1 cellular context compared by ENCODE assay signal in the genomic region with DNA sequence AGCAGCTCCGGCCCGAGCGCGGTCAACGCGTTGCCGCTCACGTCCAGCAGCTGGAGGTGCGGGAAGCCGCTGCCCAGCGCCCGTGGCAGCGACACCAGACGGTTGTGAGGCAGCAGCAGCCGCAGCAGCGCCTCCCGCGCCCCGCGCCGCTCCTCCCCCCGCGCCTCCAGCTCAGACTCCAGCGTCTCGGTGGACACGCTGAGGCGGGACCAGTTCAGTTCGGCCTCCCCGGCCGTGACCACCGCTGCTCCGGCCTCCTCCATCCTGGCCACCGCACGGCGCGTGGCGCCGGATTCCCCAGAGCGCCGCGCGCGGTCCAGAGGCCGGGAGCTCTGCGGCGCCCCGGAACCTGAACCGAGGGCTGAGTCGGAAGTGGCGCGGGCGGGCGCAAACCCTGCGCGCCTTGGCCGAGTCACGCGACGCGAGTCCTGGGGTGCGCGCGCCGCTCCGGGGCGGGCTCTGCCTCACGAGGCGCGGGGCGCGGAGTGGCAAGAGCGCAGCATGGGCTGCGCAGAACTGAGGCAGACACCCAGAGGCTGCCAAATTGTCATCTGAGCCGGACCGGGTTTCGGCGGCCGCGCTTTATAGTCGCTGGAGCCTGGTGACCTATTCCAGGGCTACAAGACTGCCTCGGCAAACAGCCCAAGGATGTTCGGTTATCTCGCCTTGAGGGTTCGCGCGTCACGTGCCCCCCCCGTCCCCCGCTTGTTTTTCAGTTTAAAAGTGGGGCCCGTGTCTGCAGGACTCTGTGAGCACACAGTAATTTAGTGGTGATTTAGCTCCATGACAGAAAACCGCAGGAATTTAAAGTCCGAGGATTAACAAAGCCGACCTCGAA.
TF ChIP-seq lines count a peak whose summit lies in the region.

A gene (minus strand): TSS at position 374 of the 838 bp plus-strand sequence. CDS start 111 bp downstream, at position 263.

TF ChIP-seq in SK-N-SH treated with all-trans-retinoic acid at 6 μM for 48 hours, 23 proteins besides CTCF, POLR2A, EP300 and RAD21 (continued from another document):
- TF ChIP-seq, protein P1, sequence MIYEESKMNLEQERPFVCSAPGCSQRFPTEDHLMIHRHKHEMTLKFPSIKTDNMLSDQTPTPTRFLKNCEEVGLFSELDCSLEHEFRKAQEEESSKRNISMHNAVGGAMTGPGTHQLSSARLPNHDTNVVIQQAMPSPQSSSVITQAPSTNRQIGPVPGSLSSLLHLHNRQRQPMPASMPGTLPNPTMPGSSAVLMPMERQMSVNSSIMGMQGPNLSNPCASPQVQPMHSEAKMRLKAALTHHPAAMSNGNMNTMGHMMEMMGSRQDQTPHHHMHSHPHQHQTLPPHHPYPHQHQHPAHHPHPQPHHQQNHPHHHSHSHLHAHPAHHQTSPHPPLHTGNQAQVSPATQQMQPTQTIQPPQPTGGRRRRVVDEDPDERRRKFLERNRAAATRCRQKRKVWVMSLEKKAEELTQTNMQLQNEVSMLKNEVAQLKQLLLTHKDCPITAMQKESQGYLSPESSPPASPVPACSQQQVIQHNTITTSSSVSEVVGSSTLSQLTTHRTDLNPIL (CRISPR knock-in tag; IDR thresholded peaks at IDR 0.05; ENCODE audit: low read depth): no peak
- no peak for TF ChIP-seq ISL1 (CRISPR knock-in tag; IDR thresholded peaks at IDR 0.05)
- TF ChIP-seq, protein P2, sequence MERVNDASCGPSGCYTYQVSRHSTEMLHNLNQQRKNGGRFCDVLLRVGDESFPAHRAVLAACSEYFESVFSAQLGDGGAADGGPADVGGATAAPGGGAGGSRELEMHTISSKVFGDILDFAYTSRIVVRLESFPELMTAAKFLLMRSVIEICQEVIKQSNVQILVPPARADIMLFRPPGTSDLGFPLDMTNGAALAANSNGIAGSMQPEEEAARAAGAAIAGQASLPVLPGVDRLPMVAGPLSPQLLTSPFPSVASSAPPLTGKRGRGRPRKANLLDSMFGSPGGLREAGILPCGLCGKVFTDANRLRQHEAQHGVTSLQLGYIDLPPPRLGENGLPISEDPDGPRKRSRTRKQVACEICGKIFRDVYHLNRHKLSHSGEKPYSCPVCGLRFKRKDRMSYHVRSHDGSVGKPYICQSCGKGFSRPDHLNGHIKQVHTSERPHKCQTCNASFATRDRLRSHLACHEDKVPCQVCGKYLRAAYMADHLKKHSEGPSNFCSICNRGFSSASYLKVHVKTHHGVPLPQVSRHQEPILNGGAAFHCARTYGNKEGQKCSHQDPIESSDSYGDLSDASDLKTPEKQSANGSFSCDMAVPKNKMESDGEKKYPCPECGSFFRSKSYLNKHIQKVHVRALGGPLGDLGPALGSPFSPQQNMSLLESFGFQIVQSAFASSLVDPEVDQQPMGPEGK (CRISPR knock-in tag; IDR thresholded peaks at IDR 0.05; ENCODE audit: borderline replicate concordance): peak; percentile 37; the same call in 1 of the 2 replicates
- TF ChIP-seq BACH2 (CRISPR knock-in tag; IDR thresholded peaks at IDR 0.05; ENCODE audit: borderline replicate concordance): no peak
